ENCODE assay signal across 9 cellular contexts in the genomic region with DNA sequence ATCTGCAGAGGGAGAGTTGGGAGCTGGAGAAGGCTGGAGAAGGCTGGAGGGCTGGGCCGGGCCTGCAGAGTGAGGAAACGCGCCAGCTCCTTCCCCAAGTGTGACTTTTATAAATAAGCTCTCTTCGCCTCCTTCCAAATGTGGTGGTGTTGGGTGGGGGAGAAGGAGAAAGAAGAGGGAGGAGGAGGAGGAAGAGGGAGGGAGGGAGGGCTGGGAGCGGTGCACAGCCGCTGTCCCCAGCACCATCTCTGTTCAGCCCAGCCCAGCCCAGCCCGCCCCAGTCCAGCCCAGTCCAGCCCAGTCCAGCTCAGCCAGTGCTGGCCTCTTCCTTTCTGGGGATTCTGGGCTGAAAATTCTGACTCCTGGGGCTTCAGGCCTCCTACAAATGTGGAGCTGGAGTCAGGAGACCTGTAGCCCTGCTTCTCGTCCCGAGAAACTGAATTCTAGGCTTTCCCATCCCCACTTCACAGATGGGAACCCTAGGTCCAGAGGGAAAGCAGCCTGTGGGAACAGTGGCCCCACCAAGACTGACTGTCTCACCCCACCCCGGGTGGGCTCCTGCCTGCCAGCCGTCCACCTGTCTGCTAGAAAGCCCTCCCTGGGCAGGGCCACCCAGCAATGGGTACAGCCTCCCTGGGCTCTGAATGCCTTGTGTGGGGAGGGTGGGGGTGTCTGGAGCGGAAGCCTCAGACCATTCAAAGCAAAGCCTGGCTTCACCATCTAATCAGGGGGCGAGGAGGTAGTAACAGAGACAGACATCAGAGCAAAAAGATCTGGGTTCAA. TPM values are rescaled to one million over a fixed set of nuclear protein-coding genes. Genes with fewer than 3 reads are reported as not detected.
DNase-seq lines count a peak whose midpoint lies in the region; ATAC-seq, FAIRE-seq and TF ChIP-seq lines count a peak whose summit lies in the region.
"Had no signal": no experiment of that assay in that cellular context is flagged by ENCODE, and none has a peak within 500 bp of the region (broad histone marks: within the 10 kb centered on the region; RNA-seq: fewer than 3 reads in every experiment).

No MANE protein-coding gene starts in this region.

- no peak overlapping the region for H2AFZ ChIP-seq in keratinocyte (ENCODE audit: control insufficient read depth, low read length)

- dilution Hi-C loops in keratinocyte (cut with MboI; ENCODE audit: extremely low pct_ligation_motif_present, low sequenced_read_pairs): no loop called here

- in situ Hi-C loops in GM13977 (cut with MboI; ENCODE audit: low pct_unique_long_range_greater_than_20kb, low sequenced_read_pairs, unreplicated experiment): no loop called here

- peaks cover 14% of the 10 kb centered on the region for H3K9me1 ChIP-seq in keratinocyte (ENCODE audit: control insufficient read depth, extremely low read depth, insufficient read depth, low read length)

- FAIRE-seq in keratinocyte (lab: Jason Lieb, UNC): no peak

- TF ChIP-seq CTCF in 22Rv1 (IDR thresholded peaks at IDR 0.05): no peak
- no peak for TF ChIP-seq CTCF in keratinocyte (optimal IDR thresholded peaks at IDR 0.05 in 1 of 3, IDR thresholded peaks at IDR 0.05 in 1 of 3, conservative IDR thresholded peaks at IDR 0.05 in 1 of 3; ENCODE audit: extremely low read depth in 1 of 3, insufficient read depth in 2 of 3, low read length in 3 of 3)
- TF ChIP-seq CTCF in upper lobe of left lung (IDR thresholded peaks at IDR 0.05): no peak
- TF ChIP-seq CTCF in GM13977 (IDR thresholded peaks at IDR 0.05; ENCODE audit: extremely low read depth, insufficient read depth, missing control alignments): no peak

- peaks cover 16% of the 10 kb centered on the region for H3K27me3 Mint-ChIP-seq in activated naive CD8-positive, alpha-beta T cell treated with anti-CD3 and anti-CD28 coated beads, Interleukin-2, amount 50 U/mL, for 24 hours

- no peak for TF ChIP-seq EP300 in upper lobe of left lung (IDR thresholded peaks at IDR 0.05)

- peaks cover 33% of the 10 kb centered on the region for H3K4me1 ChIP-seq in keratinocyte (ENCODE audit: control insufficient read depth, extremely low read depth, insufficient read depth, low read length)
- H3K4me1 ChIP-seq in upper lobe of left lung: peaks cover 22 to 36% (median 29%) of the 10 kb centered on the region in 4 donors

- H3K4me3 ChIP-seq in keratinocyte (ENCODE audit: control insufficient read depth in 2 of 3, extremely low read depth in 1 of 3, insufficient read depth in 2 of 3, low read depth in 1 of 3, low read length in 3 of 3): peak overlapping the region; percentile 85 to 95 (median 93)
- H3K4me3 ChIP-seq in upper lobe of left lung: no peak overlapping the region

- H3K4me2 ChIP-seq in keratinocyte (ENCODE audit: control insufficient read depth, extremely low read depth, insufficient read depth, low read depth, low read length): peak overlapping the region; percentile 96

- DNase-seq in ELR (ENCODE audit: low read depth) (peak; percentile 41), keratinocyte (ENCODE audit: low read depth, low spot score) (no peak), COLO668 (lab: John Stamatoyannopoulos, UW; ENCODE audit: unreplicated experiment) (no peak), upper lobe of left lung (no peak), mucosa of gallbladder (ENCODE audit: low spot score) (no peak), GM13977 (ENCODE audit: low spot score) (no peak)
- DNase-seq in activated naive CD8-positive, alpha-beta T cell treated with anti-CD3 and anti-CD28 coated beads, Interleukin-2, amount 50 U/mL, for 24 hours: no peak
- DNase-seq: DMS79 treated with DMSO at 0.1 percent for 48 hours had no signal

- no peaks in the 10 kb centered on the region for H3K9me3 Mint-ChIP-seq in activated naive CD8-positive, alpha-beta T cell treated with anti-CD3 and anti-CD28 coated beads, Interleukin-2, amount 50 U/mL, for 24 hours

- H3K27ac ChIP-seq in 22Rv1 (0 out of 2 replicates have a peak overlapping the region, but pooled peaks have one; percentile 52), keratinocyte (ENCODE audit: control insufficient read depth, insufficient read depth, low read length) (peak overlapping the region; percentile 83), upper lobe of left lung (no peak overlapping the region)

- peaks cover 43% of the 10 kb centered on the region for H4K20me1 ChIP-seq in keratinocyte (ENCODE audit: control insufficient read depth, extremely low read depth, insufficient read depth, low read length)

- peak overlapping the region; percentile 89 for H3K27ac Mint-ChIP-seq in activated naive CD8-positive, alpha-beta T cell treated with anti-CD3 and anti-CD28 coated beads, Interleukin-2, amount 50 U/mL, for 24 hours

- H3K4me1 Mint-ChIP-seq in activated naive CD8-positive, alpha-beta T cell treated with anti-CD3 and anti-CD28 coated beads, Interleukin-2, amount 50 U/mL, for 24 hours: peaks cover 37% of the 10 kb centered on the region

- no peaks in the 10 kb centered on the region for H3K9me3 ChIP-seq in keratinocyte (ENCODE audit: control insufficient read depth, low read depth, low read length)
- H3K9me3 ChIP-seq in upper lobe of left lung: no peaks in the 10 kb centered on the region

- WGBS in upper lobe of left lung, 2 donors: 66 to 78% methylated on average over 11 to 13 of the region's 13 CpGs

- H3K27me3 ChIP-seq in keratinocyte (ENCODE audit: control insufficient read depth, extremely low read depth, insufficient read depth, low read length) (no peaks in the 10 kb centered on the region), upper lobe of left lung (no peaks in the 10 kb centered on the region)

- peaks cover 3% of the 10 kb centered on the region for H3K36me3 Mint-ChIP-seq in activated naive CD8-positive, alpha-beta T cell treated with anti-CD3 and anti-CD28 coated beads, Interleukin-2, amount 50 U/mL, for 24 hours (ENCODE audit: low read depth)

- TF ChIP-seq POLR2A in upper lobe of left lung (IDR thresholded peaks at IDR 0.05): no peak

- peak overlapping the region; percentile 81 for H3K4me3 Mint-ChIP-seq in activated naive CD8-positive, alpha-beta T cell treated with anti-CD3 and anti-CD28 coated beads, Interleukin-2, amount 50 U/mL, for 24 hours

- ATAC-seq in activated naive CD8-positive, alpha-beta T cell treated with anti-CD3 and anti-CD28 coated beads, Interleukin-2, amount 50 U/mL, for 24 hours: no peak
- no peak for ATAC-seq in upper lobe of left lung (ENCODE audit: low FRiP score in 2 of 2)

- H3K36me3 ChIP-seq in keratinocyte (ENCODE audit: control insufficient read depth in 2 of 2, extremely low read depth in 1 of 2, insufficient read depth in 2 of 2, low read length in 2 of 2): peaks cover 14 to 23% of the 10 kb centered on the region in 2 experiments
- no peaks in the 10 kb centered on the region for H3K36me3 ChIP-seq in upper lobe of left lung

- H3K79me2 ChIP-seq in keratinocyte (ENCODE audit: control insufficient read depth, insufficient read depth, low read length): peaks cover 60% of the 10 kb centered on the region

- peak overlapping the region; percentile 89 for H3K9ac ChIP-seq in keratinocyte (ENCODE audit: control insufficient read depth, extremely low read depth, insufficient read depth, low read length)

RNA-seq across cellular contexts. Expression of gene STX1A, which starts 2.3 kb away (rescaled TPM):
- 19.4 to 37.9 TPM (median 22.4 TPM) in 3 replicates for polyA plus RNA-seq in keratinocyte
- polyA plus RNA-seq in keratinocyte (2011; ENCODE audit: low read depth): 13.7 TPM
- polyA plus RNA-seq in keratinocyte (2011; cell fraction: cytosol; rRNA removed): 20.3 and 26.6 TPM in 2 replicates
- 61.8 and 66.1 TPM in 2 replicates for polyA plus RNA-seq in keratinocyte (2011; cell fraction: nucleus; rRNA removed)
- 14.0 and 27.5 TPM in 2 replicates for polyA plus RNA-seq in keratinocyte (2012; ENCODE audit: low replicate concordance)
- polyA minus RNA-seq in keratinocyte: 16.7 to 32.9 TPM (median 25.1 TPM) in 3 replicates
- polyA minus RNA-seq in keratinocyte (2011; cell fraction: cytosol; rRNA and poly(A)+ RNA removed): 15.7 TPM
- 22.9 and 31.3 TPM in 2 replicates for polyA minus RNA-seq in keratinocyte (2011; cell fraction: nucleus; rRNA and poly(A)+ RNA removed)
- total RNA-seq in upper lobe of left lung (10 to 100 TPM in 2 of 6 donors, 1 to 10 TPM in 4; 4.1 to 16.9 (median 5.9) TPM), mucosa of gallbladder (33.8 TPM)

RNA-seq across cellular contexts. Expression of gene ABHD11, which starts 21.4 kb away (rescaled TPM):
- polyA plus RNA-seq in keratinocyte: 11.3 to 15.2 TPM (median 11.5 TPM) in 3 replicates
- 2.2 TPM for polyA plus RNA-seq in keratinocyte (2011; ENCODE audit: low read depth)
- 8.3 and 11.7 TPM in 2 replicates for polyA plus RNA-seq in keratinocyte (2011; cell fraction: cytosol; rRNA removed)
- 9.6 and 10.1 TPM in 2 replicates for polyA plus RNA-seq in keratinocyte (2011; cell fraction: nucleus; rRNA removed)
- 6.1 and 13.7 TPM in 2 replicates for polyA plus RNA-seq in keratinocyte (2012; ENCODE audit: low replicate concordance)
- 5.4 to 26.4 TPM (median 6.7 TPM) in 3 replicates for polyA minus RNA-seq in keratinocyte
- polyA minus RNA-seq in keratinocyte (2011; cell fraction: cytosol; rRNA and poly(A)+ RNA removed): 3.8 TPM
- 4.7 and 4.8 TPM in 2 replicates for polyA minus RNA-seq in keratinocyte (2011; cell fraction: nucleus; rRNA and poly(A)+ RNA removed)
- 10 to 100 TPM; 13.6 to 35.3 (median 28.2) TPM for total RNA-seq in upper lobe of left lung
- total RNA-seq in mucosa of gallbladder: 55.8 TPM

RNA-seq across cellular contexts. Expression of gene BUD23, which starts 33.8 kb away (rescaled TPM):
- 47.1 to 87.5 TPM (median 72.0 TPM) in 3 replicates for polyA plus RNA-seq in keratinocyte
- 41.9 TPM for polyA plus RNA-seq in keratinocyte (2011; ENCODE audit: low read depth)
- 39.9 and 52.0 TPM in 2 replicates for polyA plus RNA-seq in keratinocyte (2011; cell fraction: cytosol; rRNA removed)
- 71.4 and 78.1 TPM in 2 replicates for polyA plus RNA-seq in keratinocyte (2011; cell fraction: nucleus; rRNA removed)
- 64.5 and 73.8 TPM in 2 replicates for polyA plus RNA-seq in keratinocyte (2012; ENCODE audit: low replicate concordance)
- 39.4 to 42.6 TPM (median 41.9 TPM) in 3 replicates for polyA minus RNA-seq in keratinocyte
- polyA minus RNA-seq in keratinocyte (2011; cell fraction: cytosol; rRNA and poly(A)+ RNA removed): 35.3 TPM
- 12.9 and 16.9 TPM in 2 replicates for polyA minus RNA-seq in keratinocyte (2011; cell fraction: nucleus; rRNA and poly(A)+ RNA removed)
- total RNA-seq in upper lobe of left lung: 10 to 100 TPM; 19.9 to 52.3 (median 48.8) TPM
- total RNA-seq in mucosa of gallbladder: 57.6 TPM

RNA-seq across cellular contexts. Expression of gene DNAJC30, which starts 34.0 kb away (rescaled TPM):
- polyA plus RNA-seq in keratinocyte: 4.9 to 5.7 TPM (median 5.0 TPM) in 3 replicates
- polyA plus RNA-seq in keratinocyte (2011; ENCODE audit: low read depth): 1.4 TPM
- polyA plus RNA-seq in keratinocyte (2011; cell fraction: cytosol; rRNA removed): 4.3 and 6.8 TPM in 2 replicates
- 4.4 and 5.8 TPM in 2 replicates for polyA plus RNA-seq in keratinocyte (2011; cell fraction: nucleus; rRNA removed)
- 3.1 and 6.8 TPM in 2 replicates for polyA plus RNA-seq in keratinocyte (2012; ENCODE audit: low replicate concordance)
- 2.6 to 5.7 TPM (median 3.3 TPM) in 3 replicates for polyA minus RNA-seq in keratinocyte
- 5.9 TPM for polyA minus RNA-seq in keratinocyte (2011; cell fraction: cytosol; rRNA and poly(A)+ RNA removed)
- polyA minus RNA-seq in keratinocyte (2011; cell fraction: nucleus; rRNA and poly(A)+ RNA removed): 2.0 and 2.7 TPM in 2 replicates
- total RNA-seq in upper lobe of left lung (10 to 100 TPM in 4 of 6 donors, 1 to 10 TPM in 2; 6.9 to 13.1 (median 10.3) TPM), mucosa of gallbladder (15.9 TPM)

RNA-seq across cellular contexts. Expression of gene VPS37D, which starts 49.6 kb away (rescaled TPM):
- 0.65 to 1.5 TPM (median 0.81 TPM) in 3 replicates for polyA plus RNA-seq in keratinocyte
- polyA plus RNA-seq in keratinocyte (2011; ENCODE audit: low read depth): not detected
- 0.66 and 1.9 TPM in 2 replicates for polyA plus RNA-seq in keratinocyte (2011; cell fraction: cytosol; rRNA removed)
- polyA plus RNA-seq in keratinocyte (2011; cell fraction: nucleus; rRNA removed): 0.43 and 0.65 TPM in 2 replicates
- 0.30 and 1.2 TPM in 2 replicates for polyA plus RNA-seq in keratinocyte (2012; ENCODE audit: low replicate concordance)
- 0.35 to 1.0 TPM (median 0.73 TPM) in 3 replicates for polyA minus RNA-seq in keratinocyte
- 4.6 TPM for polyA minus RNA-seq in keratinocyte (2011; cell fraction: cytosol; rRNA and poly(A)+ RNA removed)
- 0.62 TPM in 1 of 2 replicates, not detected in the other for polyA minus RNA-seq in keratinocyte (2011; cell fraction: nucleus; rRNA and poly(A)+ RNA removed)
- 1 to 10 TPM; 1.0 to 4.3 (median 1.5) TPM for total RNA-seq in upper lobe of left lung
- total RNA-seq in mucosa of gallbladder: 13.5 TPM

Comparison
In these comparisons a context has a peak if more than half of its experiments do, and no peak if none do; other contexts are left out.
1. H3K27ac ChIP-seq: peak in 22Rv1 (single experiment) and keratinocyte (single experiment); none in upper lobe of left lung (0 of 4).
2. H3K4me3 ChIP-seq: peak in keratinocyte (3 of 3); none in upper lobe of left lung (0 of 4).